ENCODE assay signal across 13 cellular contexts in the genomic region with DNA sequence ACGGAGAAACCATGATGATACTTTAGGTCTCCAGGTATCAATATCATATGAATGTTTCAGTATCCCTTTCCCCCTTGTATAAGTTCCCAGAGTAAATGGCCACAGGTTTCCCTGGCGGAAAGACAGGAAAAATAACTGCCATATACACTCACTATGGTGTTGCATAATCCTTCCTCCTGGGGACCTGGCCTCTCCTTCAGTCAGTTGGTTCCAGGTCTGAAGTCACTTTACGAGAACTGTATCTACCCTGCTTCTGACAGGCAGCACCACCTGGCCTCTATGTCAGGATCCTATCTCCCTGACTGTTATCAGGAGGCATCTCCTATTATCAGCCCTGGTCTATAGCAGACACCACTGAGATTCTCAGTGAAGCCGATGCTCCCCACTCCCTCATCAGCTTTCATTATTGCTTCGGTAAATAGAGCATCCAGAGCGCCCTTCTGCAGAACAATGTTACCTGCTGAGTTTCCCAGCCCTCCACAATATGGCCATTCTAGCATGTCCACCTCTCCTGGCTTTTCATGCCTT.
"Had no signal": no experiment of that assay in that cellular context is flagged by ENCODE, and none has a peak within 500 bp of the region (broad histone marks: within the 10 kb centered on the region; RNA-seq: fewer than 3 reads in every experiment).

No MANE protein-coding gene starts in this region.

- H3K36me3 Mint-ChIP-seq: natural killer cell, type B pancreatic cell had no signal

- FAIRE-seq: kidney, small intestine, urothelium cell line had no signal

- H3K27ac ChIP-seq: epithelial cell of prostate, esophagus muscularis mucosa, gastrocnemius medialis, right atrium auricular region, suprapubic skin, thyroid gland had no signal

- H3K27me3 Mint-ChIP-seq: type B pancreatic cell had no signal

- H3K9me3 Mint-ChIP-seq: natural killer cell, neural crest cell, type B pancreatic cell had no signal

- H3K9me3 ChIP-seq: esophagus muscularis mucosa, gastrocnemius medialis, right atrium auricular region, suprapubic skin, thyroid gland had no signal

- H3K27ac Mint-ChIP-seq: type B pancreatic cell had no signal

- H3K4me3 ChIP-seq: esophagus muscularis mucosa, gastrocnemius medialis, right atrium auricular region, suprapubic skin, thyroid gland had no signal

- H3K36me3 ChIP-seq: gastrocnemius medialis, right atrium auricular region, thyroid gland had no signal

- DNase-seq: kidney had no signal

- H3K27me3 ChIP-seq: esophagus muscularis mucosa, gastrocnemius medialis, right atrium auricular region, suprapubic skin, thyroid gland had no signal

- H3K4me3 Mint-ChIP-seq: immature natural killer cell, natural killer cell, neural crest cell, type B pancreatic cell had no signal
